In genomic region chr1:91499904-91500755, GRCh38 we compare ENCODE assay signal across 1 cellular context.
TF ChIP-seq lines count a peak whose summit lies in the region.

No MANE protein-coding gene starts in this region.

TF ChIP-seq in HCT116, 20 proteins besides CTCF, POLR2A, EP300 and RAD21 (continued from another document):
- TF ChIP-seq ZNF274 (IDR thresholded peaks at IDR 0.05; ENCODE audit: low read depth, low read length): no peak
